Comparison of ENCODE assay signal across 1 cellular context in the genomic region with DNA sequence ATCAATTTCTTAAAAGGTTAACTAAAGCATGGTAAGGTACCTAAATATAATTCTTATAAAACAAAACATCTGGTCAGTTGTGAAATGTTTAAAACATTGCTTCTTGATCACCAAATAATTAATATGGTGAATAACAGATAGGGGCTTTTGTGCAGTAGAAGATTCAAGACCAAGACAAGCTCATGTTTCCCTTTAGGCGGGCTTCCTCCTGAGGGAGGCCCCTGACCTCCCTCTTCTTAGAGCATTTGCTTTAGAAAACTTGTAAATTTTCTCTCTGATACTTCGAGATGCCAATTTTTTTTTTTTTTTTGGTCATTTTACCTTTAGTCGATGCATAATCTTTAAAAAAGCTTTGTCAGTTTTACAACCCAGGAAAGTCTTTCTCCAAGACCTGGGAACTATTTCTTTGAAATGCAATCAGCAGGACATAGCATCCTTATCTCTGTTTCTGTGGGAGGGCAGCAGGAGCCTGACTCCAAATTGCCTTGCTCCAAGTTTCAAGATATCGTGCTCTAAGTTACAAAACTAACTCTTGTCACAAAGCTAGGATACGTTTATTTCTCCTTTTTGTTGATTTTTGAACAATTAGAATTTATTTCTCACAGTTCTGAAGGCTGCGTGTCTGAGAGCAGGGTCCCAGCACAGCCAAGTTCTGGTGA.
TF ChIP-seq lines count a peak whose summit lies in the region.

No MANE protein-coding gene starts in this region.

TF ChIP-seq in H1, 55 proteins besides CTCF, POLR2A, EP300 and RAD21 (continued from another document):
- TF ChIP-seq SIX5 (IDR thresholded peaks at IDR 0.05; ENCODE audit: low read depth, low read length) (no peak), BCL11A (IDR thresholded peaks at IDR 0.05; ENCODE audit: low read depth in 2 of 2, low read length in 2 of 2) (no peak), CTBP2 (IDR thresholded peaks at IDR 0.05; ENCODE audit: borderline replicate concordance, insufficient read depth, insufficient read length, low read length) (no peak), TCF12 (IDR thresholded peaks at IDR 0.05; ENCODE audit: low read depth, low read length) (no peak), GABPA (IDR thresholded peaks at IDR 0.05; ENCODE audit: borderline replicate concordance, insufficient read depth, low read length) (no peak), RNF2 (IDR thresholded peaks at IDR 0.05; ENCODE audit: borderline replicate concordance, low read depth, low read length, missing control alignments, poor library complexity, severe bottlenecking) (no peak), GTF2F1 (IDR thresholded peaks at IDR 0.05; ENCODE audit: borderline replicate concordance, low read depth, low read length) (no peak)
- TF ChIP-seq, protein P1, sequence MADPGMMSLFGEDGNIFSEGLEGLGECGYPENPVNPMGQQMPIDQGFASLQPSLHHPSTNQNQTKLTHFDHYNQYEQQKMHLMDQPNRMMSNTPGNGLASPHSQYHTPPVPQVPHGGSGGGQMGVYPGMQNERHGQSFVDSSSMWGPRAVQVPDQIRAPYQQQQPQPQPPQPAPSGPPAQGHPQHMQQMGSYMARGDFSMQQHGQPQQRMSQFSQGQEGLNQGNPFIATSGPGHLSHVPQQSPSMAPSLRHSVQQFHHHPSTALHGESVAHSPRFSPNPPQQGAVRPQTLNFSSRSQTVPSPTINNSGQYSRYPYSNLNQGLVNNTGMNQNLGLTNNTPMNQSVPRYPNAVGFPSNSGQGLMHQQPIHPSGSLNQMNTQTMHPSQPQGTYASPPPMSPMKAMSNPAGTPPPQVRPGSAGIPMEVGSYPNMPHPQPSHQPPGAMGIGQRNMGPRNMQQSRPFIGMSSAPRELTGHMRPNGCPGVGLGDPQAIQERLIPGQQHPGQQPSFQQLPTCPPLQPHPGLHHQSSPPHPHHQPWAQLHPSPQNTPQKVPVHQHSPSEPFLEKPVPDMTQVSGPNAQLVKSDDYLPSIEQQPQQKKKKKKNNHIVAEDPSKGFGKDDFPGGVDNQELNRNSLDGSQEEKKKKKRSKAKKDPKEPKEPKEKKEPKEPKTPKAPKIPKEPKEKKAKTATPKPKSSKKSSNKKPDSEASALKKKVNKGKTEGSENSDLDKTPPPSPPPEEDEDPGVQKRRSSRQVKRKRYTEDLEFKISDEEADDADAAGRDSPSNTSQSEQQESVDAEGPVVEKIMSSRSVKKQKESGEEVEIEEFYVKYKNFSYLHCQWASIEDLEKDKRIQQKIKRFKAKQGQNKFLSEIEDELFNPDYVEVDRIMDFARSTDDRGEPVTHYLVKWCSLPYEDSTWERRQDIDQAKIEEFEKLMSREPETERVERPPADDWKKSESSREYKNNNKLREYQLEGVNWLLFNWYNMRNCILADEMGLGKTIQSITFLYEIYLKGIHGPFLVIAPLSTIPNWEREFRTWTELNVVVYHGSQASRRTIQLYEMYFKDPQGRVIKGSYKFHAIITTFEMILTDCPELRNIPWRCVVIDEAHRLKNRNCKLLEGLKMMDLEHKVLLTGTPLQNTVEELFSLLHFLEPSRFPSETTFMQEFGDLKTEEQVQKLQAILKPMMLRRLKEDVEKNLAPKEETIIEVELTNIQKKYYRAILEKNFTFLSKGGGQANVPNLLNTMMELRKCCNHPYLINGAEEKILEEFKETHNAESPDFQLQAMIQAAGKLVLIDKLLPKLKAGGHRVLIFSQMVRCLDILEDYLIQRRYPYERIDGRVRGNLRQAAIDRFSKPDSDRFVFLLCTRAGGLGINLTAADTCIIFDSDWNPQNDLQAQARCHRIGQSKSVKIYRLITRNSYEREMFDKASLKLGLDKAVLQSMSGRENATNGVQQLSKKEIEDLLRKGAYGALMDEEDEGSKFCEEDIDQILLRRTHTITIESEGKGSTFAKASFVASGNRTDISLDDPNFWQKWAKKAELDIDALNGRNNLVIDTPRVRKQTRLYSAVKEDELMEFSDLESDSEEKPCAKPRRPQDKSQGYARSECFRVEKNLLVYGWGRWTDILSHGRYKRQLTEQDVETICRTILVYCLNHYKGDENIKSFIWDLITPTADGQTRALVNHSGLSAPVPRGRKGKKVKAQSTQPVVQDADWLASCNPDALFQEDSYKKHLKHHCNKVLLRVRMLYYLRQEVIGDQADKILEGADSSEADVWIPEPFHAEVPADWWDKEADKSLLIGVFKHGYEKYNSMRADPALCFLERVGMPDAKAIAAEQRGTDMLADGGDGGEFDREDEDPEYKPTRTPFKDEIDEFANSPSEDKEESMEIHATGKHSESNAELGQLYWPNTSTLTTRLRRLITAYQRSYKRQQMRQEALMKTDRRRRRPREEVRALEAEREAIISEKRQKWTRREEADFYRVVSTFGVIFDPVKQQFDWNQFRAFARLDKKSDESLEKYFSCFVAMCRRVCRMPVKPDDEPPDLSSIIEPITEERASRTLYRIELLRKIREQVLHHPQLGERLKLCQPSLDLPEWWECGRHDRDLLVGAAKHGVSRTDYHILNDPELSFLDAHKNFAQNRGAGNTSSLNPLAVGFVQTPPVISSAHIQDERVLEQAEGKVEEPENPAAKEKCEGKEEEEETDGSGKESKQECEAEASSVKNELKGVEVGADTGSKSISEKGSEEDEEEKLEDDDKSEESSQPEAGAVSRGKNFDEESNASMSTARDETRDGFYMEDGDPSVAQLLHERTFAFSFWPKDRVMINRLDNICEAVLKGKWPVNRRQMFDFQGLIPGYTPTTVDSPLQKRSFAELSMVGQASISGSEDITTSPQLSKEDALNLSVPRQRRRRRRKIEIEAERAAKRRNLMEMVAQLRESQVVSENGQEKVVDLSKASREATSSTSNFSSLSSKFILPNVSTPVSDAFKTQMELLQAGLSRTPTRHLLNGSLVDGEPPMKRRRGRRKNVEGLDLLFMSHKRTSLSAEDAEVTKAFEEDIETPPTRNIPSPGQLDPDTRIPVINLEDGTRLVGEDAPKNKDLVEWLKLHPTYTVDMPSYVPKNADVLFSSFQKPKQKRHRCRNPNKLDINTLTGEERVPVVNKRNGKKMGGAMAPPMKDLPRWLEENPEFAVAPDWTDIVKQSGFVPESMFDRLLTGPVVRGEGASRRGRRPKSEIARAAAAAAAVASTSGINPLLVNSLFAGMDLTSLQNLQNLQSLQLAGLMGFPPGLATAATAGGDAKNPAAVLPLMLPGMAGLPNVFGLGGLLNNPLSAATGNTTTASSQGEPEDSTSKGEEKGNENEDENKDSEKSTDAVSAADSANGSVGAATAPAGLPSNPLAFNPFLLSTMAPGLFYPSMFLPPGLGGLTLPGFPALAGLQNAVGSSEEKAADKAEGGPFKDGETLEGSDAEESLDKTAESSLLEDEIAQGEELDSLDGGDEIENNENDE (IDR thresholded peaks at IDR 0.05; ENCODE audit: insufficient replicate concordance, low read length) = no peak
- TF ChIP-seq, protein P2, sequence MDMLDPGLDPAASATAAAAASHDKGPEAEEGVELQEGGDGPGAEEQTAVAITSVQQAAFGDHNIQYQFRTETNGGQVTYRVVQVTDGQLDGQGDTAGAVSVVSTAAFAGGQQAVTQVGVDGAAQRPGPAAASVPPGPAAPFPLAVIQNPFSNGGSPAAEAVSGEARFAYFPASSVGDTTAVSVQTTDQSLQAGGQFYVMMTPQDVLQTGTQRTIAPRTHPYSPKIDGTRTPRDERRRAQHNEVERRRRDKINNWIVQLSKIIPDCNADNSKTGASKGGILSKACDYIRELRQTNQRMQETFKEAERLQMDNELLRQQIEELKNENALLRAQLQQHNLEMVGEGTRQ (IDR thresholded peaks at IDR 0.05; ENCODE audit: low read length) = no peak
